ENCODE assay signal across 12 cellular contexts in the genomic region with DNA sequence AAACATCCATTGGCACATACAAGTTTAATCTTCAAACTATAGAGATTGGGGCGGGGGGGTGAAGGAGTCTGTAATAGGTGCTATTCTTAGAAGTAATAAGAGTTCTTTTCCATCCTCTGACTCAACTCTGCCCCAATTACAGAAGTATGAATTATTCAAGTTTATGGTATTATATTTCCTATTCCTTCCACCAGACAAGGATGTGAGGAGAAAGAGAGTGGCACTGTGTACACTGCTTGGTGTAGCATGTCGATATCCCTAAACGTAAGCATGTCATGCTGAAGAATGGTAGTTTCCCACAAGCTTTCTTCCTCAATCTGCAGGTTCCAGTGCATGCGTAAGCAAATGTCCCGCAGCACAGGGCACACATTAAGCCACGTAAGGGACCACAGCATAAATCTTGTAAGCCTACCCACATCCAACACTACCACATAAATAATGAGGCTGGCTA. TPM values are rescaled to one million over a fixed set of nuclear protein-coding genes. Genes with fewer than 3 reads are reported as not detected.
DNase-seq lines count a peak whose midpoint lies in the region; ATAC-seq lines count a peak whose summit lies in the region.
"Had no signal": no experiment of that assay in that cellular context is flagged by ENCODE, and none has a peak within 500 bp of the region (broad histone marks: within the 10 kb centered on the region; RNA-seq: fewer than 3 reads in every experiment).

No MANE protein-coding gene starts in this region.

- POLR2A ChIA-PET in activated CD4-positive, alpha-beta T cell treated with anti-CD3 and anti-CD28 coated beads for 36 hours (lab: Charles Lee): interaction anchor here (1.3 kb wide), 1 partner anchor 15 kb away, joined by 5 read pairs; no protein-coding TSS in a partner anchor

- H3K36me3 Mint-ChIP-seq in activated CD4-positive, alpha-beta T cell treated with anti-CD3 and anti-CD28 coated beads for 36 hours (ENCODE audit: low read depth): peaks cover 19% of the 10 kb centered on the region
- H3K36me3 Mint-ChIP-seq in activated T-helper 17 cell treated with anti-CD3 and anti-CD28 coated beads, Interleukin-2, amount 50 U/mL, for 72 hours (ENCODE audit: low read depth): peaks cover 22% of the 10 kb centered on the region
- H3K36me3 Mint-ChIP-seq in stimulated activated naive CD8-positive, alpha-beta T cell treated with anti-CD3 and anti-CD28 coated beads, Interleukin-15, Interleukin-2, amounts not matched to agents 100 ng/mL and 50 ng/mL, for 24 hours (ENCODE audit: low read depth): peaks cover 21% of the 10 kb centered on the region

- no peaks in the 10 kb centered on the region for H3K27me3 Mint-ChIP-seq in activated CD4-positive, alpha-beta T cell treated with anti-CD3 and anti-CD28 coated beads for 36 hours
- no peaks in the 10 kb centered on the region for H3K27me3 Mint-ChIP-seq in activated T-helper 17 cell treated with anti-CD3 and anti-CD28 coated beads, Interleukin-2, amount 50 U/mL, for 72 hours
- H3K27me3 Mint-ChIP-seq in stimulated activated naive CD8-positive, alpha-beta T cell treated with anti-CD3 and anti-CD28 coated beads, Interleukin-15, Interleukin-2, amounts not matched to agents 100 ng/mL and 50 ng/mL, for 24 hours: no peaks in the 10 kb centered on the region

- H3K4me1 Mint-ChIP-seq in activated CD4-positive, alpha-beta T cell treated with anti-CD3 and anti-CD28 coated beads for 36 hours: peaks cover 83% of the 10 kb centered on the region
- peaks cover 68% of the 10 kb centered on the region for H3K4me1 Mint-ChIP-seq in activated T-helper 17 cell treated with anti-CD3 and anti-CD28 coated beads, Interleukin-2, amount 50 U/mL, for 72 hours
- H3K4me1 Mint-ChIP-seq in stimulated activated naive CD8-positive, alpha-beta T cell treated with anti-CD3 and anti-CD28 coated beads, Interleukin-15, Interleukin-2, amounts not matched to agents 100 ng/mL and 50 ng/mL, for 24 hours (ENCODE audit: low read depth): peaks cover 90% of the 10 kb centered on the region

- H3K9me3 Mint-ChIP-seq in activated CD4-positive, alpha-beta T cell treated with anti-CD3 and anti-CD28 coated beads for 36 hours (ENCODE audit: low read depth): peaks cover 3% of the 10 kb centered on the region
- H3K9me3 Mint-ChIP-seq in activated T-helper 17 cell treated with anti-CD3 and anti-CD28 coated beads, Interleukin-2, amount 50 U/mL, for 72 hours: no peaks in the 10 kb centered on the region
- no peaks in the 10 kb centered on the region for H3K9me3 Mint-ChIP-seq in stimulated activated naive CD8-positive, alpha-beta T cell treated with anti-CD3 and anti-CD28 coated beads, Interleukin-15, Interleukin-2, amounts not matched to agents 100 ng/mL and 50 ng/mL, for 24 hours

- ATAC-seq in activated CD4-positive, alpha-beta T cell treated with anti-CD3 and anti-CD28 coated beads for 36 hours: peak; percentile 47
- peak; percentile 60 for ATAC-seq in activated T-helper 17 cell treated with anti-CD3 and anti-CD28 coated beads, Interleukin-2, amount 50 U/mL, for 72 hours (replicated peaks)
- ATAC-seq in left lobe of liver (peak; percentile 15), GM21737 (IDR thresholded peaks at IDR 0.05; ENCODE audit: unreplicated experiment) (no peak)
- ATAC-seq: A549, HCT116 had no signal

- DNase-seq in activated CD4-positive, alpha-beta T cell treated with anti-CD3 and anti-CD28 coated beads for 36 hours: no peak
- no peak for DNase-seq in activated CD4-positive, alpha-beta T cell treated with anti-CD3 and anti-CD28 coated beads, Interleukin-2, amount 50 U/mL, for 4 hours
- no peak for DNase-seq in left lobe of liver (ENCODE audit: low spot score)
- DNase-seq in NCI-H2029 (lab: John Stamatoyannopoulos, UW): no peak
- no peak for DNase-seq in COLO829 (ENCODE audit: low spot score)
- DNase-seq: cortex of kidney, NCI-H774 had no signal

- peak overlapping the region; percentile 82 for H3K27ac Mint-ChIP-seq in activated CD4-positive, alpha-beta T cell treated with anti-CD3 and anti-CD28 coated beads for 36 hours
- peak overlapping the region; percentile 85 for H3K27ac Mint-ChIP-seq in activated T-helper 17 cell treated with anti-CD3 and anti-CD28 coated beads, Interleukin-2, amount 50 U/mL, for 72 hours
- H3K27ac Mint-ChIP-seq in stimulated activated naive CD8-positive, alpha-beta T cell treated with anti-CD3 and anti-CD28 coated beads, Interleukin-15, Interleukin-2, amounts not matched to agents 100 ng/mL and 50 ng/mL, for 24 hours: peak overlapping the region; percentile 90

- peak overlapping the region; percentile 5 for H3K4me3 Mint-ChIP-seq in activated CD4-positive, alpha-beta T cell treated with anti-CD3 and anti-CD28 coated beads for 36 hours
- H3K4me3 Mint-ChIP-seq in activated T-helper 17 cell treated with anti-CD3 and anti-CD28 coated beads, Interleukin-2, amount 50 U/mL, for 72 hours: peak overlapping the region; percentile 64
- H3K4me3 Mint-ChIP-seq in stimulated activated naive CD8-positive, alpha-beta T cell treated with anti-CD3 and anti-CD28 coated beads, Interleukin-15, Interleukin-2, amounts not matched to agents 100 ng/mL and 50 ng/mL, for 24 hours: peak overlapping the region; percentile 48

- CTCF ChIA-PET in activated CD4-positive, alpha-beta T cell treated with anti-CD3 and anti-CD28 coated beads for 36 hours (lab: Charles Lee): no interaction called here

- intact Hi-C loops in activated CD4-positive, alpha-beta T cell treated with anti-CD3 and anti-CD28 coated beads for 36 hours (cut with DNase I, micrococcal nuclease): loop anchor here (2.0 kb wide), 1 partner anchor 17 kb away; no protein-coding TSS in a partner anchor

RNA-seq across cellular contexts. Expression of gene BRD4, which starts 14.1 kb away (rescaled TPM):
- 100 to 1,000 TPM; 106 to 126 TPM for total RNA-seq in activated CD4-positive, alpha-beta T cell treated with anti-CD3 and anti-CD28 coated beads for 36 hours
- 10 to 100 TPM; 90.4 to 96.7 TPM for total RNA-seq in activated T-helper 17 cell treated with anti-CD3 and anti-CD28 coated beads, Interleukin-2, amount 50 U/mL, for 72 hours
- 46.1 TPM for total RNA-seq in left lobe of liver

Comparison
In these comparisons a context has a peak if more than half of its experiments do, and no peak if none do; other contexts are left out.
1. H3K4me3 Mint-ChIP-seq: peak in every context shown above with its lines; median percentile 64 in activated T-helper 17 cell treated with anti-CD3 and anti-CD28 coated beads, Interleukin-2, amount 50 U/mL, for 72 hours; 48 in stimulated activated naive CD8-positive, alpha-beta T cell treated with anti-CD3 and anti-CD28 coated beads, Interleukin-15, Interleukin-2, amounts not matched to agents 100 ng/mL and 50 ng/mL, for 24 hours; 5 in activated CD4-positive, alpha-beta T cell treated with anti-CD3 and anti-CD28 coated beads for 36 hours.